13 cellular contexts compared by ENCODE assay signal in genomic region chr3:50599115-50599715, GRCh38. TPM values are rescaled to one million over a fixed set of nuclear protein-coding genes. Genes with fewer than 3 reads are reported as not detected.
DNase-seq lines count a peak whose midpoint lies in the region; ATAC-seq, FAIRE-seq and TF ChIP-seq lines count a peak whose summit lies in the region.
"Had no signal": no experiment of that assay in that cellular context is flagged by ENCODE, and none has a peak within 500 bp of the region (broad histone marks: within the 10 kb centered on the region; RNA-seq: fewer than 3 reads in every experiment).

No MANE protein-coding gene starts in this region.

- H3K27ac Mint-ChIP-seq in H9, result no peak overlapping the region
- H3K27ac Mint-ChIP-seq: naive B cell had no signal

- intact Hi-C loops in left cardiac atrium (cut with DNase I) (loop anchor here in 1 of 2 donors (2.0 kb wide), 1 partner anchor 14 kb away; no protein-coding TSS in a partner anchor), GM12878 (cut with micrococcal nuclease; ENCODE audit: unreplicated experiment) (no loop called here)

- H3T11ph ChIP-seq in H9 (ENCODE audit: low read length), result no peak overlapping the region

- POLR2A ChIA-PET in GM12878 (lab: Charles Lee), result interaction anchor here (2.3 to 7.6 kb wide), 2 partner anchors 9 to 12 kb away, joined by 6 to 65 read pairs; partner anchors contain the start of gene CISH

- H3K56ac ChIP-seq in H9 (ENCODE audit: insufficient read length, low read depth, low read length), result no peak overlapping the region

- no peak overlapping the region for H3K4me3 ChIP-seq in right atrium auricular region
- no peak overlapping the region for H3K4me3 ChIP-seq in GM12878
- no peak overlapping the region for H3K4me3 ChIP-seq in neuronal stem cell (ENCODE audit: low read length in 2 of 2)
- H3K4me3 ChIP-seq in small intestine (ENCODE audit: low read depth in 1 of 2, low read length in 2 of 2), result no peak overlapping the region

- H3K18ac ChIP-seq in neuronal stem cell (ENCODE audit: low read length) (peak overlapping the region; percentile 25), H9 (ENCODE audit: insufficient read length, low read depth, low read length) (no peak overlapping the region)

- no peak overlapping the region for H3K4ac ChIP-seq in neuronal stem cell (ENCODE audit: low read length)
- no peak overlapping the region for H3K4ac ChIP-seq in H9 (ENCODE audit: low read depth, low read length)

- H3K9me3 ChIP-seq in right atrium auricular region (no peaks in the 10 kb centered on the region), GM12878 (replicated peaks; ENCODE audit: control insufficient read depth, insufficient read depth, low read length) (no peaks in the 10 kb centered on the region), neuronal stem cell (replicated peaks in 1 of 2; ENCODE audit: control insufficient read depth in 2 of 2, insufficient read depth in 1 of 2, low read depth in 1 of 2, low read length in 2 of 2) (no peaks in the 10 kb centered on the region), H9 (ENCODE audit: control insufficient read depth, low read depth, low read length) (no peaks in the 10 kb centered on the region), small intestine (ENCODE audit: control insufficient read depth, low read depth) (no peaks in the 10 kb centered on the region)

- H4K20me1 ChIP-seq in GM12878 (ENCODE audit: control insufficient read depth, insufficient read depth) (no peaks in the 10 kb centered on the region), H9 (ENCODE audit: control insufficient read depth, insufficient read depth, insufficient read length) (no peaks in the 10 kb centered on the region)

- H2BK15ac ChIP-seq in neuronal stem cell (ENCODE audit: low read length) (peak overlapping the region; percentile 41), H9 (ENCODE audit: low read depth, low read length) (no peak overlapping the region)

- no peak for FAIRE-seq in GM12878 (lab: Jason Lieb, UNC)
- no peak for FAIRE-seq in small intestine (lab: Jason Lieb, UNC)

- no peak overlapping the region for H2BK120ac ChIP-seq in neuronal stem cell (ENCODE audit: low read depth, low read length)
- no peak overlapping the region for H2BK120ac ChIP-seq in H9 (ENCODE audit: low read depth, low read length, poor library complexity, severe bottlenecking)

- no peak for TF ChIP-seq POLR2A in GM12878 (IDR thresholded peaks at IDR 0.05; ENCODE audit: low read depth, low read length)

- no peaks in the 10 kb centered on the region for H3K79me2 ChIP-seq in GM12878 (ENCODE audit: control insufficient read depth, insufficient read depth, low read length)
- no peaks in the 10 kb centered on the region for H3K79me2 ChIP-seq in H9 (ENCODE audit: insufficient read depth, low read length)

- H3K9me3 Mint-ChIP-seq in H9, result no peaks in the 10 kb centered on the region
- H3K9me3 Mint-ChIP-seq: CD14-positive monocyte, naive B cell had no signal

- H3K14ac ChIP-seq in neuronal stem cell (ENCODE audit: low read length) (no peak overlapping the region), H9 (ENCODE audit: insufficient read depth, low read length) (no peak overlapping the region)

- in situ Hi-C loops in GM12878 (cut with MboI), result no loop called here

- H3K9ac ChIP-seq in GM12878 (ENCODE audit: control insufficient read depth, insufficient read depth, low read length), result no peak overlapping the region
- H3K9ac ChIP-seq in neuronal stem cell (ENCODE audit: low read depth, low read length, poor library complexity), result no peak overlapping the region
- H3K9ac ChIP-seq in H9 (ENCODE audit: extremely low read depth, insufficient read length, low read length), result no peak overlapping the region

- H2BK20ac ChIP-seq in H9 (ENCODE audit: low read depth, low read length, poor library complexity, severe bottlenecking), result no peak overlapping the region

- TF ChIP-seq EP300 in GM12878 (IDR thresholded peaks at IDR 0.05; ENCODE audit: borderline replicate concordance in 1 of 2, control insufficient read depth in 1 of 2, low read depth in 2 of 2, low read length in 2 of 2), result no peak

- no TSS peak for BruUV-seq in GM12878 (replicated peaks; lab: Mats Ljungman, UMichigan)

- TF ChIP-seq CTCF in right atrium auricular region (IDR thresholded peaks at IDR 0.05) (no peak), GM12878 (IDR thresholded peaks at IDR 0.05 in 2 of 3, conservative IDR thresholded peaks at IDR 0.05 in 1 of 3; ENCODE audit: control insufficient read depth in 2 of 3, extremely low read depth in 1 of 3, insufficient read depth in 1 of 3, low read depth in 3 of 3, low read length in 3 of 3) (no peak), H9 (conservative IDR thresholded peaks at IDR 0.05) (no peak)

- H3K27me3 ChIP-seq in right atrium auricular region (no peaks in the 10 kb centered on the region), GM12878 (replicated peaks in 1 of 2; ENCODE audit: control insufficient read depth in 2 of 2, insufficient read depth in 2 of 2, low read length in 1 of 2) (no peaks in the 10 kb centered on the region), neuronal stem cell (ENCODE audit: control insufficient read depth in 3 of 3, insufficient read depth in 3 of 3, low read depth in 1 of 3, low read length in 3 of 3) (peaks cover 0 to 4% (median 0%) of the 10 kb centered on the region in 3 experiments), H9 (ENCODE audit: insufficient read depth, low read length) (no peaks in the 10 kb centered on the region), small intestine (ENCODE audit: control insufficient read depth in 2 of 2, insufficient read depth in 2 of 2, low read length in 2 of 2) (no peaks in the 10 kb centered on the region)

- no peaks in the 10 kb centered on the region for H3K4me1 Mint-ChIP-seq in H9

- no peak for DNase-seq in right atrium auricular region (ENCODE audit: low spot score)
- DNase-seq in left cardiac atrium, result no peak
- DNase-seq in GM12878 (ENCODE audit: low read depth, low spot score), result no peak
- no peak for DNase-seq in neuronal stem cell (ENCODE audit: low spot score)
- no peak for DNase-seq in H9
- no peak for DNase-seq in NCI-H526 treated with DMSO at 0.1 percent for 48 hours (lab: John Stamatoyannopoulos, UW)
- no peak for DNase-seq in NCI-H146 treated with DMSO at 0.1 percent for 48 hours (lab: John Stamatoyannopoulos, UW; ENCODE audit: unreplicated experiment)
- no peak for DNase-seq in small intestine
- DNase-seq: activated effector memory CD4-positive, alpha-beta T cell treated with Interleukin-2 at 50 U/mL for 16 hours; GDM1; naive B cell; NCI-H446 had no signal

- H3K79me1 ChIP-seq in neuronal stem cell (ENCODE audit: low read depth, low read length) (peaks cover 2% of the 10 kb centered on the region), H9 (ENCODE audit: insufficient read depth, low read depth, low read length, poor library complexity, severe bottlenecking) (no peaks in the 10 kb centered on the region)

- H2BK12ac ChIP-seq in neuronal stem cell (ENCODE audit: low read length), result peak overlapping the region; percentile 5
- H2BK12ac ChIP-seq in H9 (ENCODE audit: insufficient read length, low read depth, low read length), result no peak overlapping the region

- H3K4me3 Mint-ChIP-seq in H9, result no peak overlapping the region
- H3K4me3 Mint-ChIP-seq: CD14-positive monocyte had no signal

- H3K27ac ChIP-seq in right atrium auricular region, result peak overlapping the region; percentile 94 to 98
- H3K27ac ChIP-seq in GM12878 (ENCODE audit: control insufficient read depth, insufficient read depth), result no peak overlapping the region
- H3K27ac ChIP-seq in neuronal stem cell (replicated peaks; ENCODE audit: low read length), result no peak overlapping the region
- no peak overlapping the region for H3K27ac ChIP-seq in H9 (ENCODE audit: insufficient read length, low read depth, low read length)
- no peak overlapping the region for H3K27ac ChIP-seq in small intestine (ENCODE audit: low read depth in 1 of 2, low read length in 1 of 2)

- SMC1A ChIA-PET in GM12878 (lab: Charles Lee; ENCODE audit: uncharacterized antibody, unreplicated experiment), result interaction anchor here (1.0 to 1.1 kb wide), 3 partner anchors 9 to 13 kb away, joined by 4 to 5 read pairs (median 4); partner anchors contain the start of gene CISH

- H3K4me2 ChIP-seq in GM12878 (ENCODE audit: control insufficient read depth, insufficient read depth) (no peak overlapping the region), neuronal stem cell (ENCODE audit: insufficient read depth, low read length, poor library complexity, severe bottlenecking) (no peak overlapping the region), H9 (ENCODE audit: insufficient read depth, insufficient read length, low read length) (no peak overlapping the region)

- peaks cover 0 to 55% of the 10 kb centered on the region in 2 donors for H3K4me1 ChIP-seq in right atrium auricular region
- H3K4me1 ChIP-seq in GM12878 (ENCODE audit: control insufficient read depth, insufficient read depth, low read length), result peaks cover 14% of the 10 kb centered on the region
- peaks cover 8 to 15% of the 10 kb centered on the region in 2 donors for H3K4me1 ChIP-seq in neuronal stem cell (ENCODE audit: control insufficient read depth in 2 of 2, insufficient read depth in 1 of 2, low read depth in 1 of 2, low read length in 2 of 2)
- no peaks in the 10 kb centered on the region for H3K4me1 ChIP-seq in H9 (ENCODE audit: insufficient read depth, low read length)
- H3K4me1 ChIP-seq in small intestine (ENCODE audit: control insufficient read depth in 2 of 2, insufficient read depth in 1 of 2, low read depth in 1 of 2, low read length in 1 of 2), result peaks cover 9 to 21% of the 10 kb centered on the region in 2 donors

- H3K23me2 ChIP-seq in H9 (ENCODE audit: insufficient read length, low read depth, low read length, poor library complexity, severe bottlenecking), result no peaks in the 10 kb centered on the region

- H4K91ac ChIP-seq in neuronal stem cell (ENCODE audit: low read depth, low read length, poor library complexity) (no peak overlapping the region), H9 (ENCODE audit: insufficient read length, low read depth, low read length) (no peak overlapping the region)

- TF ChIP-seq RAD21 in GM12878 (IDR thresholded peaks at IDR 0.05; ENCODE audit: insufficient read depth, low read depth, low read length), result no peak

- peaks cover 13% of the 10 kb centered on the region for H3K27me3 Mint-ChIP-seq in H9 (ENCODE audit: low read depth)
- H3K27me3 Mint-ChIP-seq: naive B cell had no signal

- WGBS in GM12878 (ENCODE audit: insufficient coverage, insufficient replicate concordance, low lambda C conversion rate, missing lambda C conversion rate), result 41% methylated on average over 6 of the region's 6 CpGs
- WGBS in neuronal stem cell (ENCODE audit: extremely low coverage in 2 of 2, insufficient read length in 2 of 2, insufficient replicate concordance in 1 of 2), 2 donors, result no CpG with 5 or more reads among the region's 6 CpGs
- no CpG with 5 or more reads among the region's 6 CpGs for WGBS in H9 (ENCODE audit: extremely low coverage, insufficient read length, low lambda C conversion rate)
- WGBS in small intestine, 3 donors, result 88 to 94% (median 92%) methylated on average over 6 of the region's 6 CpGs

- H3K36me3 Mint-ChIP-seq in H9 (ENCODE audit: insufficient read depth in 1 of 3, low read depth in 3 of 3), result no peaks in the 10 kb centered on the region
- H3K36me3 Mint-ChIP-seq: naive B cell had no signal

- H2AK5ac ChIP-seq in neuronal stem cell (ENCODE audit: low read depth, low read length) (peak overlapping the region; percentile 77), H9 (ENCODE audit: insufficient read length, low read length) (no peak overlapping the region)

- H4K8ac ChIP-seq in neuronal stem cell (ENCODE audit: low read depth, low read length), result peak overlapping the region; percentile 53
- H4K8ac ChIP-seq in H9 (replicated peaks; ENCODE audit: insufficient read length, low read depth, low read length), result no peak overlapping the region

- H3K23ac ChIP-seq in neuronal stem cell (ENCODE audit: low read depth, low read length, poor library complexity) (no peak overlapping the region), H9 (ENCODE audit: insufficient read length, low read depth, low read length) (no peak overlapping the region)

- H2AFZ ChIP-seq in GM12878 (ENCODE audit: control insufficient read depth, low read depth, low read length) (no peak overlapping the region), neuronal stem cell (ENCODE audit: low read length) (no peak overlapping the region), H9 (ENCODE audit: low read length) (no peak overlapping the region)

- no peak overlapping the region for H4K5ac ChIP-seq in H9 (ENCODE audit: insufficient read length, low read depth, low read length)

- H3K36me3 ChIP-seq in right atrium auricular region (no peaks in the 10 kb centered on the region), GM12878 (ENCODE audit: control insufficient read depth in 2 of 2, insufficient read depth in 2 of 2, low read length in 1 of 2) (no peaks in the 10 kb centered on the region), neuronal stem cell (replicated peaks in 1 of 2; ENCODE audit: control insufficient read depth in 2 of 2, insufficient read depth in 2 of 2, low read length in 2 of 2) (no peaks in the 10 kb centered on the region), small intestine (ENCODE audit: control insufficient read depth in 2 of 2, insufficient read depth in 2 of 2, low read length in 2 of 2) (no peaks in the 10 kb centered on the region)

- H2BK5ac ChIP-seq in neuronal stem cell (ENCODE audit: low read length) (peak overlapping the region; percentile 43), H9 (ENCODE audit: insufficient read length, low read length) (no peak overlapping the region)

- RAD21 ChIA-PET in GM12878 (lab: Charles Lee; ENCODE audit: unreplicated experiment), result interaction anchor here (1.4 to 1.7 kb wide), 2 partner anchors 9 to 13 kb away, joined by 4 to 9 read pairs; partner anchors contain the start of gene CISH

- no peak for ATAC-seq in left cardiac atrium
- ATAC-seq in GM12878, result no peak

- CTCF ChIA-PET in GM12878 (lab: Yijun Ruan, JAX), result interaction anchor here (1.2 to 4.8 kb wide), 5 partner anchors 8 to 1374 kb away, joined by 3 to 42 read pairs (median 4); partner anchors contain the start of genes ABHD14B and HEMK1

RNA-seq across cellular contexts. Expression of gene CISH, which starts 12.4 kb away (rescaled TPM):
- total RNA-seq in right atrium auricular region, result 1 to 10 TPM; 4.7 to 9.9 TPM
- total RNA-seq in left cardiac atrium, result 10 to 100 TPM in 1 of 2 donors, 1 to 10 TPM in 1; 10.0 to 41.9 TPM
- 2.3 and 2.6 TPM in 2 replicates for total RNA-seq in GM12878 (2013; cell fraction: nucleolus; rRNA removed)
- total RNA-seq in GM12878 (2014; rRNA removed), result 2.3 and 2.5 TPM in 2 replicates
- total RNA-seq in GM12878 (2014; rRNA removed; fragmentation: Illumina TruSeq; extraction: Trizol), result 0.94 and 1.0 TPM in 2 replicates
- 4.4 and 5.1 TPM in 2 replicates for total RNA-seq in GM12878 (2021)
- 0.25 TPM for polyA plus RNA-seq in GM12878 (2011; ENCODE audit: low read depth)
- polyA plus RNA-seq in GM12878 (2011; rRNA removed), result 0.20 and 0.41 TPM in 2 replicates
- polyA plus RNA-seq in GM12878 (2011; cell fraction: cytosol; rRNA removed), result 0.97 and 1.0 TPM in 2 replicates
- polyA plus RNA-seq in GM12878 (2011; cell fraction: nucleus; rRNA removed), result 1.8 and 2.2 TPM in 2 replicates
- 1.4 and 1.5 TPM in 2 replicates for polyA plus RNA-seq in GM12878 (2012)
- polyA plus RNA-seq in GM12878 (2014; fragmentation: Illumina TruSeq; extraction: Trizol), result 1.4 and 2.7 TPM in 2 replicates
- polyA plus RNA-seq in GM12878 (2014; fragmentation: Nextera tagmentation; extraction: Ambion mirVana), result under 1 TPM; 0.21 to 0.57 TPM
- 3.2 and 3.7 TPM in 2 replicates for polyA plus RNA-seq in GM12878 (2014; rRNA removed)
- 1 to 10 TPM; 1.1 to 2.5 TPM for polyA plus RNA-seq in GM12878 (2016; fragmentation: Nextera tagmentation; extraction: Ambion mirVana)
- polyA minus RNA-seq in GM12878 (2011; rRNA and poly(A)+ RNA removed), result 1.6 and 1.9 TPM in 2 replicates
- 0.80 and 0.94 TPM in 2 replicates for polyA minus RNA-seq in GM12878 (2011; cell fraction: cytosol; rRNA and poly(A)+ RNA removed)
- polyA minus RNA-seq in GM12878 (2011; cell fraction: nucleus; rRNA and poly(A)+ RNA removed), result 1.9 and 3.2 TPM in 2 replicates
- 2.1 TPM for polyA plus RNA-seq in neuronal stem cell (2013, experiment 1 of 2)
- polyA plus RNA-seq in neuronal stem cell (2013, experiment 2 of 2), result 2.1 TPM
- total RNA-seq in H9 (2021), result 1.7 and 2.2 TPM in 2 replicates
- polyA plus RNA-seq in small intestine, result 1 to 10 TPM; 4.8 to 7.8 (median 6.9) TPM

RNA-seq across cellular contexts. Expression of gene MAPKAPK3, which starts 17.7 kb away (rescaled TPM):
- total RNA-seq in right atrium auricular region (100 to 1,000 TPM; 148 to 187 TPM), left cardiac atrium (100 to 1,000 TPM; 170 to 177 TPM), GM12878 (2014; rRNA removed) (42.6 and 49.2 TPM in 2 replicates), GM12878 (2014; rRNA removed; fragmentation: Illumina TruSeq; extraction: Trizol) (25.4 and 27.2 TPM in 2 replicates), GM12878 (2021) (39.9 and 42.0 TPM in 2 replicates), H9 (2021) (57.0 and 57.9 TPM in 2 replicates)
- total RNA-seq in GM12878 (2013; cell fraction: nucleolus; rRNA removed), result 25.1 and 26.3 TPM in 2 replicates
- 9.1 TPM for polyA plus RNA-seq in GM12878 (2011; ENCODE audit: low read depth)
- polyA plus RNA-seq in GM12878 (2011; rRNA removed) (33.5 and 66.0 TPM in 2 replicates), GM12878 (2014; fragmentation: Illumina TruSeq; extraction: Trizol) (39.9 and 46.7 TPM in 2 replicates), GM12878 (2014; fragmentation: Nextera tagmentation; extraction: Ambion mirVana) (1 to 10 TPM; 7.9 to 8.7 TPM), GM12878 (2014; rRNA removed) (43.9 and 45.3 TPM in 2 replicates), GM12878 (2016; fragmentation: Nextera tagmentation; extraction: Ambion mirVana) (10 to 100 TPM; 32.4 to 38.0 TPM), small intestine (10 to 100 TPM; 28.2 to 34.4 (median 28.6) TPM)
- polyA plus RNA-seq in GM12878 (2011; cell fraction: cytosol; rRNA removed), result 81.5 and 93.9 TPM in 2 replicates
- 58.1 and 59.6 TPM in 2 replicates for polyA plus RNA-seq in GM12878 (2011; cell fraction: nucleus; rRNA removed)
- polyA plus RNA-seq in GM12878 (2012), result 14.5 and 14.9 TPM in 2 replicates
- 53.0 and 58.0 TPM in 2 replicates for polyA minus RNA-seq in GM12878 (2011; rRNA and poly(A)+ RNA removed)
- polyA minus RNA-seq in GM12878 (2011; cell fraction: cytosol; rRNA and poly(A)+ RNA removed), result 12.2 and 17.4 TPM in 2 replicates
- polyA minus RNA-seq in GM12878 (2011; cell fraction: nucleus; rRNA and poly(A)+ RNA removed), result 11.7 and 18.6 TPM in 2 replicates
- polyA plus RNA-seq in neuronal stem cell (2013, experiment 1 of 2), result 90.3 TPM
- 89.0 TPM for polyA plus RNA-seq in neuronal stem cell (2013, experiment 2 of 2)

RNA-seq across cellular contexts. Expression of gene HEMK1, which starts 29.9 kb away (rescaled TPM):
- 1 to 10 TPM; 7.2 to 9.6 TPM for total RNA-seq in right atrium auricular region
- total RNA-seq in left cardiac atrium, result 10 to 100 TPM; 11.8 to 19.7 TPM
- total RNA-seq in GM12878 (2013; cell fraction: nucleolus; rRNA removed), result 52.1 and 58.3 TPM in 2 replicates
- total RNA-seq in GM12878 (2014; rRNA removed), result 10.4 and 11.3 TPM in 2 replicates
- 9.5 and 10.5 TPM in 2 replicates for total RNA-seq in GM12878 (2014; rRNA removed; fragmentation: Illumina TruSeq; extraction: Trizol)
- 14.4 and 16.4 TPM in 2 replicates for total RNA-seq in GM12878 (2021)
- 13.7 TPM for polyA plus RNA-seq in GM12878 (2011; ENCODE audit: low read depth)
- polyA plus RNA-seq in GM12878 (2011; rRNA removed), result 8.7 and 13.5 TPM in 2 replicates
- polyA plus RNA-seq in GM12878 (2011; cell fraction: cytosol; rRNA removed), result 16.2 and 20.1 TPM in 2 replicates
- polyA plus RNA-seq in GM12878 (2011; cell fraction: nucleus; rRNA removed), result 57.9 and 77.5 TPM in 2 replicates
- polyA plus RNA-seq in GM12878 (2012), result 14.4 and 14.5 TPM in 2 replicates
- polyA plus RNA-seq in GM12878 (2014; fragmentation: Illumina TruSeq; extraction: Trizol), result 4.9 and 9.9 TPM in 2 replicates
- 10 to 100 TPM in 1 of 2 experiments, 1 to 10 TPM in 1; 2.8 to 10.5 TPM for polyA plus RNA-seq in GM12878 (2014; fragmentation: Nextera tagmentation; extraction: Ambion mirVana)
- 15.1 and 15.8 TPM in 2 replicates for polyA plus RNA-seq in GM12878 (2014; rRNA removed)
- polyA plus RNA-seq in GM12878 (2016; fragmentation: Nextera tagmentation; extraction: Ambion mirVana), result 10 to 100 TPM; 17.8 to 19.0 TPM
- polyA minus RNA-seq in GM12878 (2011; rRNA and poly(A)+ RNA removed), result 12.1 and 16.6 TPM in 2 replicates
- polyA minus RNA-seq in GM12878 (2011; cell fraction: cytosol; rRNA and poly(A)+ RNA removed), result 4.0 and 4.4 TPM in 2 replicates
- polyA minus RNA-seq in GM12878 (2011; cell fraction: nucleus; rRNA and poly(A)+ RNA removed), result 18.7 and 25.0 TPM in 2 replicates
- polyA plus RNA-seq in neuronal stem cell (2013, experiment 1 of 2), result 15.5 TPM
- polyA plus RNA-seq in neuronal stem cell (2013, experiment 2 of 2), result 15.1 TPM
- total RNA-seq in H9 (2021), result 11.6 and 12.5 TPM in 2 replicates
- 10 to 100 TPM; 13.9 to 18.1 (median 13.9) TPM for polyA plus RNA-seq in small intestine

RNA-seq across cellular contexts. Expression of gene C3orf18, which starts 31.7 kb away (rescaled TPM):
- 10 to 100 TPM; 25.6 to 34.8 TPM for total RNA-seq in right atrium auricular region
- total RNA-seq in left cardiac atrium, result 10 to 100 TPM; 29.7 to 32.3 TPM
- total RNA-seq in GM12878 (2013; cell fraction: nucleolus; rRNA removed), result 2.5 and 3.6 TPM in 2 replicates
- total RNA-seq in GM12878 (2014; rRNA removed), result 0.45 and 0.87 TPM in 2 replicates
- 0.64 and 0.76 TPM in 2 replicates for total RNA-seq in GM12878 (2014; rRNA removed; fragmentation: Illumina TruSeq; extraction: Trizol)
- total RNA-seq in GM12878 (2021), result 0.61 and 1.3 TPM in 2 replicates
- 1.3 TPM for polyA plus RNA-seq in GM12878 (2011; ENCODE audit: low read depth)
- polyA plus RNA-seq in GM12878 (2011; rRNA removed), result 2.3 and 3.2 TPM in 2 replicates
- polyA plus RNA-seq in GM12878 (2011; cell fraction: cytosol; rRNA removed), result 3.9 and 4.8 TPM in 2 replicates
- 8.2 and 11.4 TPM in 2 replicates for polyA plus RNA-seq in GM12878 (2011; cell fraction: nucleus; rRNA removed)
- polyA plus RNA-seq in GM12878 (2012), result 1.6 and 1.9 TPM in 2 replicates
- polyA plus RNA-seq in GM12878 (2014; fragmentation: Illumina TruSeq; extraction: Trizol), result 0.48 and 1.0 TPM in 2 replicates
- polyA plus RNA-seq in GM12878 (2014; fragmentation: Nextera tagmentation; extraction: Ambion mirVana), result under 1 TPM; 0.06 to 0.22 TPM
- polyA plus RNA-seq in GM12878 (2014; rRNA removed), result 0.77 and 1.7 TPM in 2 replicates
- under 1 TPM; 0.44 to 0.56 TPM for polyA plus RNA-seq in GM12878 (2016; fragmentation: Nextera tagmentation; extraction: Ambion mirVana)
- polyA minus RNA-seq in GM12878 (2011; rRNA and poly(A)+ RNA removed), result 1.6 and 3.4 TPM in 2 replicates
- polyA minus RNA-seq in GM12878 (2011; cell fraction: cytosol; rRNA and poly(A)+ RNA removed), result 0.52 TPM in 1 of 2 replicates, not detected in the other
- polyA minus RNA-seq in GM12878 (2011; cell fraction: nucleus; rRNA and poly(A)+ RNA removed), result 1.8 and 3.3 TPM in 2 replicates
- 9.9 TPM for polyA plus RNA-seq in neuronal stem cell (2013, experiment 1 of 2)
- polyA plus RNA-seq in neuronal stem cell (2013, experiment 2 of 2), result 9.3 TPM
- total RNA-seq in H9 (2021), result 5.5 and 7.1 TPM in 2 replicates
- 1 to 10 TPM; 1.1 to 3.9 (median 1.9) TPM for polyA plus RNA-seq in small intestine

Comparison
In these comparisons a context has a peak if more than half of its experiments do, and no peak if none do; other contexts are left out.
1. H3K27ac ChIP-seq: peak in right atrium auricular region (2 of 2); none in GM12878 (single experiment), neuronal stem cell (single experiment), H9 (single experiment) and small intestine (0 of 2).